In the genomic region with DNA sequence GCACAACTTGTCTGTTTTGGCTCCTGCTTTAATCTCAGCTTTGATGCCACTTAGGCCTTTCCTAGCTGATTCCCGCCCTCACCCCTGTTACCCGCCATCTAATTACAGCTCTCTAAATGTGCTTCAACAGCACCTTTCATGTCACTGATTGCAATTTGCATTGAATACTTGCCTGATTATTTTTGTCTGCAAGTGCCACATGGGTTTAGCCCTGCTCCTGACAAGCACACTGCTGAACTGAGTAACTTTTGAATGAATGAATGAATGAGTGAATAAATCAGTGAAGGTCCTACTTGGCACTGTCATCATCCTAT, we compare ENCODE assay signal across 8 cellular contexts. TPM values are rescaled to one million over a fixed set of nuclear protein-coding genes. Genes with fewer than 3 reads are reported as not detected.
DNase-seq lines count a peak whose midpoint lies in the region; ATAC-seq, FAIRE-seq and TF ChIP-seq lines count a peak whose summit lies in the region.

No MANE protein-coding gene starts in this region.

- H3K4me3 ChIP-seq in AG09309 (ENCODE audit: control insufficient read depth, low read depth, low read length) (peak overlapping the region; percentile 86), GM12878 (peak overlapping the region; percentile 81; the same call in 1 of the 2 replicates), mesodermal cell (ENCODE audit: extremely low read depth, insufficient read depth, low read length, poor library complexity, severe bottlenecking) (peak overlapping the region; percentile 83), BE2C (ENCODE audit: low read depth, low read length) (no peak overlapping the region; the same call in 1 of the 2 replicates)

- 18% methylated on average over 2 of the region's 2 CpGs for WGBS in GM12878 (ENCODE audit: insufficient coverage, insufficient replicate concordance, low lambda C conversion rate, missing lambda C conversion rate)
- 88 to 89% methylated on average over 2 of the region's 2 CpGs for WGBS in mesodermal cell (ENCODE audit: insufficient coverage in 2 of 2), 2 experiments

- no peak for DNase-seq in AG09309 (ENCODE audit: low read depth)
- no peak for DNase-seq in GM12878 (ENCODE audit: low read depth, low spot score)
- DNase-seq in substantia nigra (lab: John Stamatoyannopoulos, UW): no peak
- no peak for DNase-seq in BE2C
- no peak for DNase-seq in GF-D8 (lab: John Stamatoyannopoulos, UW)

- H3K9me3 ChIP-seq in GM12878 (replicated peaks; ENCODE audit: control insufficient read depth, insufficient read depth, low read length) (no peaks in the 10 kb centered on the region; the same call in 2 of the 3 replicates), mesodermal cell (ENCODE audit: control insufficient read depth, low read length) (peaks cover 10% of the 10 kb centered on the region), BE2C (no peaks in the 10 kb centered on the region)

- SMC1A ChIA-PET in GM12878 (lab: Charles Lee; ENCODE audit: uncharacterized antibody, unreplicated experiment): interaction anchor here (0.7 to 10.4 kb wide), 8 partner anchors 13 to 122 kb away, joined by 3 to 128 read pairs (median 4); a partner anchor contains a TSS

- H3K36me3 ChIP-seq in GM12878 (ENCODE audit: control insufficient read depth in 2 of 2, insufficient read depth in 2 of 2, low read length in 1 of 2): no peaks in the 10 kb centered on the region
- peaks cover 25% of the 10 kb centered on the region for H3K36me3 ChIP-seq in mesodermal cell (ENCODE audit: control insufficient read depth, insufficient read depth, low read length)
- H3K36me3 ChIP-seq in BE2C: no peaks in the 10 kb centered on the region

- no TSS peak for BruUV-seq in GM12878 (replicated peaks; lab: Mats Ljungman, UMichigan)

- RAD21 ChIA-PET in GM12878 (lab: Charles Lee; ENCODE audit: unreplicated experiment): interaction anchor here (1.0 to 5.0 kb wide), 5 partner anchors 11 to 124 kb away, joined by 3 to 56 read pairs (median 5); a partner anchor contains a TSS

- H3K27ac ChIP-seq in GM12878 (ENCODE audit: control insufficient read depth, insufficient read depth) (no peak overlapping the region), mesodermal cell (ENCODE audit: low read depth, low read length, severe bottlenecking) (no peak overlapping the region), substantia nigra (ENCODE audit: low read depth, low read length, poor library complexity, severe bottlenecking) (no peak overlapping the region)

- no peak for FAIRE-seq in GM12878 (lab: Jason Lieb, UNC)

- no peak for TF ChIP-seq RAD21 in GM12878 (IDR thresholded peaks at IDR 0.05; ENCODE audit: insufficient read depth, low read depth, low read length)

- TF ChIP-seq EP300 in GM12878 (IDR thresholded peaks at IDR 0.05; ENCODE audit: borderline replicate concordance in 1 of 2, control insufficient read depth in 1 of 2, low read depth in 2 of 2, low read length in 2 of 2): no peak

- POLR2A ChIA-PET in GM12878 (lab: Charles Lee): interaction anchor here (1.6 kb wide), 1 partner anchor 128 kb away, joined by 3 read pairs; no protein-coding TSS in a partner anchor

- H3K4me1 ChIP-seq in GM12878 (ENCODE audit: control insufficient read depth, insufficient read depth, low read length) (peaks cover 19% of the 10 kb centered on the region), mesodermal cell (ENCODE audit: control insufficient read depth, insufficient read depth, low read length, poor library complexity, severe bottlenecking) (peaks cover 25% of the 10 kb centered on the region), BE2C (peaks cover 9% of the 10 kb centered on the region; the same call in 1 of the 2 replicates)

- CTCF ChIA-PET in GM12878 (lab: Yijun Ruan, JAX): interaction anchor here (1.0 to 12.1 kb wide), 6 partner anchors 12 to 124 kb away, joined by 4 to 223 read pairs (median 36); a partner anchor contains a TSS

- no peak for TF ChIP-seq CTCF in AG09309 (IDR thresholded peaks at IDR 0.05; ENCODE audit: control insufficient read depth, insufficient read depth, low read depth, low read length, missing control alignments)
- TF ChIP-seq CTCF in GM12878 (IDR thresholded peaks at IDR 0.05 in 2 of 3, conservative IDR thresholded peaks at IDR 0.05 in 1 of 3; ENCODE audit: control insufficient read depth in 2 of 3, extremely low read depth in 1 of 3, insufficient read depth in 1 of 3, low read depth in 3 of 3, low read length in 3 of 3): no peak
- TF ChIP-seq CTCF in BE2C (IDR thresholded peaks at IDR 0.05; ENCODE audit: low read depth, low read length): no peak

- no peaks in the 10 kb centered on the region for H4K20me1 ChIP-seq in GM12878 (ENCODE audit: control insufficient read depth, insufficient read depth)

- H3K4me2 ChIP-seq in GM12878 (ENCODE audit: control insufficient read depth, insufficient read depth): peak overlapping the region; percentile 83

- H3K27me3 ChIP-seq in GM12878 (replicated peaks in 1 of 2; ENCODE audit: control insufficient read depth in 2 of 2, insufficient read depth in 2 of 2, low read length in 1 of 2) (no peaks in the 10 kb centered on the region), BE2C (no peaks in the 10 kb centered on the region)

- no peak for TF ChIP-seq POLR2A in GM12878 (IDR thresholded peaks at IDR 0.05; ENCODE audit: low read depth, low read length)

- H3K79me2 ChIP-seq in GM12878 (ENCODE audit: control insufficient read depth, insufficient read depth, low read length): peaks cover 6% of the 10 kb centered on the region

- peak overlapping the region; percentile 69 for H2AFZ ChIP-seq in GM12878 (ENCODE audit: control insufficient read depth, low read depth, low read length)

- H3K9ac ChIP-seq in GM12878 (ENCODE audit: control insufficient read depth, insufficient read depth, low read length): no peak overlapping the region

- in situ Hi-C loops in GM12878 (cut with MboI): no loop called here

- peak; percentile 3 for ATAC-seq in HG02938 (IDR thresholded peaks at IDR 0.05; ENCODE audit: unreplicated experiment)
- no peak for ATAC-seq in GM12878
- no peak for ATAC-seq in GM18907 (IDR thresholded peaks at IDR 0.05; ENCODE audit: unreplicated experiment)

- intact Hi-C loops in GM12878 (cut with micrococcal nuclease; ENCODE audit: unreplicated experiment): no loop called here

TF ChIP-seq in GM12878, 131 proteins besides CTCF, POLR2A, EP300 and RAD21 (continues in another document):
- TF ChIP-seq, protein P1, sequence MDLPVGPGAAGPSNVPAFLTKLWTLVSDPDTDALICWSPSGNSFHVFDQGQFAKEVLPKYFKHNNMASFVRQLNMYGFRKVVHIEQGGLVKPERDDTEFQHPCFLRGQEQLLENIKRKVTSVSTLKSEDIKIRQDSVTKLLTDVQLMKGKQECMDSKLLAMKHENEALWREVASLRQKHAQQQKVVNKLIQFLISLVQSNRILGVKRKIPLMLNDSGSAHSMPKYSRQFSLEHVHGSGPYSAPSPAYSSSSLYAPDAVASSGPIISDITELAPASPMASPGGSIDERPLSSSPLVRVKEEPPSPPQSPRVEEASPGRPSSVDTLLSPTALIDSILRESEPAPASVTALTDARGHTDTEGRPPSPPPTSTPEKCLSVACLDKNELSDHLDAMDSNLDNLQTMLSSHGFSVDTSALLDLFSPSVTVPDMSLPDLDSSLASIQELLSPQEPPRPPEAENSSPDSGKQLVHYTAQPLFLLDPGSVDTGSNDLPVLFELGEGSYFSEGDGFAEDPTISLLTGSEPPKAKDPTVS (IDR thresholded peaks at IDR 0.05; ENCODE audit: low read depth, low read length): no peak
- no peak for TF ChIP-seq BRCA1 (IDR thresholded peaks at IDR 0.05; ENCODE audit: low read depth, low read length)

RNA-seq across cellular contexts. Expression of a gene that starts 0.6 kb away (rescaled TPM):
- 8.7 and 9.1 TPM in 2 replicates for total RNA-seq in GM12878 (2013; cell fraction: nucleolus; rRNA removed)
- 8.4 and 11.3 TPM in 2 replicates for total RNA-seq in GM12878 (2014; rRNA removed)
- total RNA-seq in GM12878 (2014; rRNA removed; fragmentation: Illumina TruSeq; extraction: Trizol): 8.4 and 8.8 TPM in 2 replicates
- 7.4 and 9.2 TPM in 2 replicates for total RNA-seq in GM12878 (2021)
- polyA plus RNA-seq in GM12878 (2011; ENCODE audit: low read depth): 1.4 TPM
- polyA plus RNA-seq in GM12878 (2011; rRNA removed): 5.0 and 5.4 TPM in 2 replicates
- 2.7 and 3.1 TPM in 2 replicates for polyA plus RNA-seq in GM12878 (2011; cell fraction: cytosol; rRNA removed)
- 8.4 and 9.0 TPM in 2 replicates for polyA plus RNA-seq in GM12878 (2011; cell fraction: nucleus; rRNA removed)
- polyA plus RNA-seq in GM12878 (2012): 1.9 and 3.6 TPM in 2 replicates
- polyA plus RNA-seq in GM12878 (2014; fragmentation: Illumina TruSeq; extraction: Trizol): 6.3 and 8.1 TPM in 2 replicates
- 1 to 10 TPM in 1 of 2 experiments, under 1 TPM in 1; 0.92 to 2.6 TPM for polyA plus RNA-seq in GM12878 (2014; fragmentation: Nextera tagmentation; extraction: Ambion mirVana)
- polyA plus RNA-seq in GM12878 (2014; rRNA removed): 8.2 and 8.8 TPM in 2 replicates
- 1 to 10 TPM; 9.0 TPM for polyA plus RNA-seq in GM12878 (2016; fragmentation: Nextera tagmentation; extraction: Ambion mirVana)
- 5.0 and 7.6 TPM in 2 replicates for polyA minus RNA-seq in GM12878 (2011; rRNA and poly(A)+ RNA removed)
- polyA minus RNA-seq in GM12878 (2011; cell fraction: cytosol; rRNA and poly(A)+ RNA removed): 2.8 TPM in 2 replicates
- 4.6 and 11.5 TPM in 2 replicates for polyA minus RNA-seq in GM12878 (2011; cell fraction: nucleus; rRNA and poly(A)+ RNA removed)
- polyA plus RNA-seq in mesodermal cell (2013, experiment 1 of 2): 127 TPM
- 110 TPM for polyA plus RNA-seq in mesodermal cell (2013, experiment 2 of 2)
- 6.0 TPM for polyA plus RNA-seq in BE2C (2012; ENCODE audit: insufficient read depth, insufficient read length, low read depth)

RNA-seq across cellular contexts. Expression of a gene that starts 56.1 kb away (rescaled TPM):
- total RNA-seq in GM12878 (2013; cell fraction: nucleolus; rRNA removed): 0.06 TPM in 1 of 2 replicates, not detected in the other
- total RNA-seq in GM12878 (2014; rRNA removed) (not detected in 2 replicates), GM12878 (2014; rRNA removed; fragmentation: Illumina TruSeq; extraction: Trizol) (not detected in 2 replicates), GM12878 (2021) (0.03 TPM in 2 replicates)
- 0.03 TPM for polyA plus RNA-seq in GM12878 (2011; ENCODE audit: low read depth)
- polyA plus RNA-seq in GM12878 (2011; rRNA removed) (0.04 and 0.07 TPM in 2 replicates), GM12878 (2014; fragmentation: Illumina TruSeq; extraction: Trizol) (under 0.01 TPM in 1 of 2 replicates, not detected in the other), GM12878 (2014; fragmentation: Nextera tagmentation; extraction: Ambion mirVana) (under 1 TPM in 1 of 2 experiments, not detected in 1; under 0.01 TPM), GM12878 (2014; rRNA removed) (0.03 TPM in 2 replicates), GM12878 (2016; fragmentation: Nextera tagmentation; extraction: Ambion mirVana) (not detected)
- polyA plus RNA-seq in GM12878 (2011; cell fraction: cytosol; rRNA removed): 0.01 and 0.02 TPM in 2 replicates
- polyA plus RNA-seq in GM12878 (2011; cell fraction: nucleus; rRNA removed): 0.06 and 0.15 TPM in 2 replicates
- polyA plus RNA-seq in GM12878 (2012): 0.01 TPM in 1 of 2 replicates, not detected in the other
- polyA minus RNA-seq in GM12878 (2011; rRNA and poly(A)+ RNA removed): 0.21 TPM in 1 of 2 replicates, not detected in the other
- polyA minus RNA-seq in GM12878 (2011; cell fraction: cytosol; rRNA and poly(A)+ RNA removed): not detected in 2 replicates
- 0.12 TPM in 1 of 2 replicates, not detected in the other for polyA minus RNA-seq in GM12878 (2011; cell fraction: nucleus; rRNA and poly(A)+ RNA removed)
- polyA plus RNA-seq in mesodermal cell (2013, experiment 1 of 2): not detected
- polyA plus RNA-seq in mesodermal cell (2013, experiment 2 of 2): not detected
- not detected for polyA plus RNA-seq in BE2C (2012; ENCODE audit: insufficient read depth, insufficient read length, low read depth)
